In the genomic region with DNA sequence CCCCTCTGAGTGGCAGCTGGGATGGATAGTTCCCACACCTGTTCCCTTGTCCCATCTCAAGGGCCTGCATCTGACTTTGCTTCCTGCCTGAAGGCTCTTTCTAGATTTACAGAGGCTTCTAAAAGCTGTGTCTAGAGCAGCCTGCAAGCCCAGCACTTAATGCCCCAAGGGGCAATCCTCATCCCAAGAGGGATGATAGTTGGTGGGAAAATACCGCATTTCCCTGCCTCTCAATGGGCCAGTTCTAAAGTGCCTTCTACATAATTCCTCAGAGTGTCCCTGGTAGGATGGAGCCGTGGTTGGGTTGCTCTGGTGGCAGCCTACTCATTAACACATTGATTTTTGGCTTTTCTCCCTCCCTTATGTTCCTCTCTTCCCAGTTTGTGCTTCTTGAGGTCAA, we compare ENCODE assay signal across 2 cellular contexts.
TF ChIP-seq lines count a peak whose summit lies in the region.

No MANE protein-coding gene starts in this region.

TF ChIP-seq in SK-N-SH, 30 proteins besides CTCF, POLR2A, EP300 and RAD21:
- no peak for TF ChIP-seq TAF1 (IDR thresholded peaks at IDR 0.05; ENCODE audit: borderline replicate concordance, low read depth, low read length)
- TF ChIP-seq GATA2 (CRISPR knock-in tag; IDR thresholded peaks at IDR 0.05): no peak
- no peak for TF ChIP-seq TCF12 (IDR thresholded peaks at IDR 0.05)
- TF ChIP-seq RCOR1 (IDR thresholded peaks at IDR 0.05; ENCODE audit: low read length): no peak
- no peak for TF ChIP-seq RFX5 (IDR thresholded peaks at IDR 0.05; ENCODE audit: low read length)
- no peak for TF ChIP-seq MXI1 (IDR thresholded peaks at IDR 0.05; ENCODE audit: low read depth, low read length)
- no peak for TF ChIP-seq TEAD4 (IDR thresholded peaks at IDR 0.05; ENCODE audit: borderline replicate concordance, insufficient read depth)
- no peak for TF ChIP-seq RXRA (IDR thresholded peaks at IDR 0.05; ENCODE audit: borderline replicate concordance, low read depth)
- no peak for TF ChIP-seq FOSL2 (IDR thresholded peaks at IDR 0.05; ENCODE audit: borderline replicate concordance, low read depth)
- TF ChIP-seq JUND (IDR thresholded peaks at IDR 0.05): no peak
- no peak for TF ChIP-seq GABPA (IDR thresholded peaks at IDR 0.05; ENCODE audit: low read depth)
- no peak for TF ChIP-seq ELF1 (IDR thresholded peaks at IDR 0.05)
- TF ChIP-seq, protein P1, sequence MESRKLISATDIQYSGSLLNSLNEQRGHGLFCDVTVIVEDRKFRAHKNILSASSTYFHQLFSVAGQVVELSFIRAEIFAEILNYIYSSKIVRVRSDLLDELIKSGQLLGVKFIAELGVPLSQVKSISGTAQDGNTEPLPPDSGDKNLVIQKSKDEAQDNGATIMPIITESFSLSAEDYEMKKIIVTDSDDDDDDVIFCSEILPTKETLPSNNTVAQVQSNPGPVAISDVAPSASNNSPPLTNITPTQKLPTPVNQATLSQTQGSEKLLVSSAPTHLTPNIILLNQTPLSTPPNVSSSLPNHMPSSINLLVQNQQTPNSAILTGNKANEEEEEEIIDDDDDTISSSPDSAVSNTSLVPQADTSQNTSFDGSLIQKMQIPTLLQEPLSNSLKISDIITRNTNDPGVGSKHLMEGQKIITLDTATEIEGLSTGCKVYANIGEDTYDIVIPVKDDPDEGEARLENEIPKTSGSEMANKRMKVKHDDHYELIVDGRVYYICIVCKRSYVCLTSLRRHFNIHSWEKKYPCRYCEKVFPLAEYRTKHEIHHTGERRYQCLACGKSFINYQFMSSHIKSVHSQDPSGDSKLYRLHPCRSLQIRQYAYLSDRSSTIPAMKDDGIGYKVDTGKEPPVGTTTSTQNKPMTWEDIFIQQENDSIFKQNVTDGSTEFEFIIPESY (IDR thresholded peaks at IDR 0.05; ENCODE audit: borderline replicate concordance, low read depth): no peak
- no peak for TF ChIP-seq FOXJ3 (CRISPR knock-in tag; IDR thresholded peaks at IDR 0.05)
- TF ChIP-seq, protein P2, sequence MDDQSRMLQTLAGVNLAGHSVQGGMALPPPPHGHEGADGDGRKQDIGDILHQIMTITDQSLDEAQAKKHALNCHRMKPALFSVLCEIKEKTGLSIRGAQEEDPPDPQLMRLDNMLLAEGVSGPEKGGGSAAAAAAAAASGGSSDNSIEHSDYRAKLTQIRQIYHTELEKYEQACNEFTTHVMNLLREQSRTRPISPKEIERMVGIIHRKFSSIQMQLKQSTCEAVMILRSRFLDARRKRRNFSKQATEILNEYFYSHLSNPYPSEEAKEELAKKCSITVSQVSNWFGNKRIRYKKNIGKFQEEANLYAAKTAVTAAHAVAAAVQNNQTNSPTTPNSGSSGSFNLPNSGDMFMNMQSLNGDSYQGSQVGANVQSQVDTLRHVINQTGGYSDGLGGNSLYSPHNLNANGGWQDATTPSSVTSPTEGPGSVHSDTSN (IDR thresholded peaks at IDR 0.05): no peak
TF ChIP-seq in SK-N-SH: peak in this region for 0.

TF ChIP-seq in SK-N-SH treated with all-trans-retinoic acid at 6 μM for 48 hours, 23 proteins besides CTCF, POLR2A, EP300 and RAD21:
- TF ChIP-seq BACH2 (CRISPR knock-in tag; IDR thresholded peaks at IDR 0.05; ENCODE audit: borderline replicate concordance) (no peak), ZFP3 (CRISPR knock-in tag; IDR thresholded peaks at IDR 0.05) (no peak), ISL1 (CRISPR knock-in tag; IDR thresholded peaks at IDR 0.05) (no peak), OSR1 (CRISPR knock-in tag; IDR thresholded peaks at IDR 0.05) (no peak), CSDC2 (CRISPR knock-in tag; IDR thresholded peaks at IDR 0.05) (no peak), RARB (CRISPR knock-in tag; IDR thresholded peaks at IDR 0.05) (no peak), GLIS3 (CRISPR knock-in tag; IDR thresholded peaks at IDR 0.05) (no peak), TOX (CRISPR knock-in tag; IDR thresholded peaks at IDR 0.05; ENCODE audit: borderline replicate concordance) (no peak), ZNF565 (CRISPR knock-in tag; conservative IDR thresholded peaks at IDR 0.05; ENCODE audit: low read depth) (no peak), ZC3H10 (CRISPR knock-in tag; IDR thresholded peaks at IDR 0.05) (no peak)
- TF ChIP-seq, protein P3, sequence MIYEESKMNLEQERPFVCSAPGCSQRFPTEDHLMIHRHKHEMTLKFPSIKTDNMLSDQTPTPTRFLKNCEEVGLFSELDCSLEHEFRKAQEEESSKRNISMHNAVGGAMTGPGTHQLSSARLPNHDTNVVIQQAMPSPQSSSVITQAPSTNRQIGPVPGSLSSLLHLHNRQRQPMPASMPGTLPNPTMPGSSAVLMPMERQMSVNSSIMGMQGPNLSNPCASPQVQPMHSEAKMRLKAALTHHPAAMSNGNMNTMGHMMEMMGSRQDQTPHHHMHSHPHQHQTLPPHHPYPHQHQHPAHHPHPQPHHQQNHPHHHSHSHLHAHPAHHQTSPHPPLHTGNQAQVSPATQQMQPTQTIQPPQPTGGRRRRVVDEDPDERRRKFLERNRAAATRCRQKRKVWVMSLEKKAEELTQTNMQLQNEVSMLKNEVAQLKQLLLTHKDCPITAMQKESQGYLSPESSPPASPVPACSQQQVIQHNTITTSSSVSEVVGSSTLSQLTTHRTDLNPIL (CRISPR knock-in tag; IDR thresholded peaks at IDR 0.05; ENCODE audit: low read depth): no peak
- TF ChIP-seq, protein P4, sequence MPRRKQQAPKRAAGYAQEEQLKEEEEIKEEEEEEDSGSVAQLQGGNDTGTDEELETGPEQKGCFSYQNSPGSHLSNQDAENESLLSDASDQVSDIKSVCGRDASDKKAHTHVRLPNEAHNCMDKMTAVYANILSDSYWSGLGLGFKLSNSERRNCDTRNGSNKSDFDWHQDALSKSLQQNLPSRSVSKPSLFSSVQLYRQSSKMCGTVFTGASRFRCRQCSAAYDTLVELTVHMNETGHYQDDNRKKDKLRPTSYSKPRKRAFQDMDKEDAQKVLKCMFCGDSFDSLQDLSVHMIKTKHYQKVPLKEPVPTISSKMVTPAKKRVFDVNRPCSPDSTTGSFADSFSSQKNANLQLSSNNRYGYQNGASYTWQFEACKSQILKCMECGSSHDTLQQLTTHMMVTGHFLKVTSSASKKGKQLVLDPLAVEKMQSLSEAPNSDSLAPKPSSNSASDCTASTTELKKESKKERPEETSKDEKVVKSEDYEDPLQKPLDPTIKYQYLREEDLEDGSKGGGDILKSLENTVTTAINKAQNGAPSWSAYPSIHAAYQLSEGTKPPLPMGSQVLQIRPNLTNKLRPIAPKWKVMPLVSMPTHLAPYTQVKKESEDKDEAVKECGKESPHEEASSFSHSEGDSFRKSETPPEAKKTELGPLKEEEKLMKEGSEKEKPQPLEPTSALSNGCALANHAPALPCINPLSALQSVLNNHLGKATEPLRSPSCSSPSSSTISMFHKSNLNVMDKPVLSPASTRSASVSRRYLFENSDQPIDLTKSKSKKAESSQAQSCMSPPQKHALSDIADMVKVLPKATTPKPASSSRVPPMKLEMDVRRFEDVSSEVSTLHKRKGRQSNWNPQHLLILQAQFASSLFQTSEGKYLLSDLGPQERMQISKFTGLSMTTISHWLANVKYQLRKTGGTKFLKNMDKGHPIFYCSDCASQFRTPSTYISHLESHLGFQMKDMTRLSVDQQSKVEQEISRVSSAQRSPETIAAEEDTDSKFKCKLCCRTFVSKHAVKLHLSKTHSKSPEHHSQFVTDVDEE (CRISPR knock-in tag; IDR thresholded peaks at IDR 0.05): no peak
